26 cellular contexts compared by ENCODE assay signal in the genomic region with DNA sequence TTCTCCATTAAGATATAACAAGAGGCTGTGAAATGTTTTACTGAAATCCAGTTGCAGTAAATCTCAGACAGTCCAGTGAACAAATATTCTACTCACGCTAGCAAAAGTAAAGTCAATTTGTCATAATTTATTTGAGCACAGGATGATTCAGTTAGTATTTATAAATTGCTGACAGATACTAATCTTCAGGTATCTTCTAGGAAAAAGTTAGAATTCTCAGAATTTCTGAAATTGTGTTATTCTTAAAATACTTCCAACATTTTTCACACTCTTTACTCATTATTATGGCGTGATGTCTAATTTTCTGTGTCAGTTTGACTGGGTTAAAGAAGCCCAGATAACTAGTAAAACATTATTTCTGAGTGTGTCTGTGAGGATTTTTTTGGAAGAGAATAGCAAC.
"Had no signal": no experiment of that assay in that cellular context is flagged by ENCODE, and none has a peak within 500 bp of the region (broad histone marks: within the 10 kb centered on the region; RNA-seq: fewer than 3 reads in every experiment).

No MANE protein-coding gene starts in this region.

- DNase-seq: colonic mucosa; cortex of kidney; dermis blood vessel endothelial cell; dorsolateral prefrontal cortex; effector CD4-positive, alpha-beta T cell; effector CD8-positive, alpha-beta T cell; effector memory CD4-positive, alpha-beta T cell; effector memory CD8-positive, alpha-beta T cell; endodermal cell; erythroblast; esophagus squamous epithelium; foreskin fibroblast; foreskin keratinocyte; foreskin melanocyte; gastrocnemius medialis; glutamatergic neuron; head of caudate nucleus; heart left ventricle; heart right ventricle had no signal

- FAIRE-seq: endometrium, endothelial cell of umbilical vein, frontal cortex had no signal

- H3K4me3 ChIP-seq: colonic mucosa, coronary artery, dorsolateral prefrontal cortex, esophagus muscularis mucosa, esophagus squamous epithelium, gastrocnemius medialis, gastroesophageal sphincter, heart left ventricle, heart right ventricle had no signal

- H3K4me1 ChIP-seq: colonic mucosa, esophagus muscularis mucosa, foreskin keratinocyte, gastrocnemius medialis, gastroesophageal sphincter, heart left ventricle had no signal

- H3K27me3 ChIP-seq: colonic mucosa, esophagus muscularis mucosa, esophagus squamous epithelium, foreskin keratinocyte, gastrocnemius medialis, gastroesophageal sphincter, heart left ventricle, heart right ventricle had no signal

- H3K9me3 ChIP-seq: colonic mucosa, esophagus muscularis mucosa, esophagus squamous epithelium, gastrocnemius medialis, gastroesophageal sphincter, heart left ventricle, heart right ventricle had no signal

- ATAC-seq: effector memory CD8-positive, alpha-beta T cell; foreskin keratinocyte; gastrocnemius medialis; gastroesophageal sphincter; heart left ventricle; heart right ventricle had no signal

- H3K36me3 ChIP-seq: colonic mucosa, esophagus muscularis mucosa, esophagus squamous epithelium, gastrocnemius medialis, gastroesophageal sphincter, heart left ventricle, heart right ventricle had no signal

- H3K27ac ChIP-seq: colonic mucosa, coronary artery, dorsolateral prefrontal cortex, epithelial cell of prostate, esophagus muscularis mucosa, esophagus squamous epithelium, foreskin keratinocyte, gastrocnemius medialis, gastroesophageal sphincter, heart left ventricle, heart right ventricle had no signal
